Comparison of ENCODE assay signal across 19 cellular contexts in the genomic region with DNA sequence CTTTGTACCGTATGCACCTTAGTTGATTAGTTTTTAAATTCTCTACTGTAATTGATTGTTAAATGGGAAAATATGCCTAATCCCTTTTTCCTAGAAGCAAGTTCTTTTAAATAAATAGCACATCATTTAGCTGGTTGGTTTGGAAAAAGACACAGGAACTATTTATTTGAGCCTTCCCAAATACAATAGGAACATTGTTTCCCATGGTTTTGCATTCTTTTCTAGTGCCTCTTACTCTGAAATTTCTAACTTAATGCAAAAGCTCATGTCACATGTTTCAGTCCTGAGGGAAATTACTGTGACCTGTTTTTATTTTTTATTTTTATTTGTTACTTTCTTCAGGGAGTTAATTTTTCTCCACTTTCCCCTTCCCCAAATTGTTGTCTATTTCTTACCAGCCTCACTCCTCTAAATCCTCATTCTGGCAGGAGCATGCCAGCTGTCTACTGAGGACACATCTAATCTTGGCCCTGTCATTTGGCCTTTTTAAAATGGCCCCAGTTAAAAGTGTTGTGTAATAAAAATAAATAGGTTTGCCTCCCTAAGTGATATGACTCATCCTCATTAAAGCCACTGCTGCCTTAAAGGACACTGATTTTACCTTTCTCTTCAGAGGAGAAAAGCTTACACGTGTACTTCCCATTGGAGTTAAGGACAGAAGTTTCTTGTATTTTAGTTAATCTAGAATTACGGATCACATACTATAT.
A peak's percentile ranks its signal among the peaks of the same experiment; 100 is the strongest.
DNase-seq lines count a peak whose midpoint lies in the region; ATAC-seq and TF ChIP-seq lines count a peak whose summit lies in the region.
"Had no signal": no experiment of that assay in that cellular context is flagged by ENCODE, and none has a peak within 500 bp of the region (broad histone marks: within the 10 kb centered on the region; RNA-seq: fewer than 3 reads in every experiment).

No MANE protein-coding gene starts in this region.

- DNase-seq in DMS53 treated with DMSO at 0.1 percent for 48 hours (lab: John Stamatoyannopoulos, UW; ENCODE audit: unreplicated experiment) = peak; percentile 31
- DNase-seq in LHCN-M2 (ENCODE audit: low read depth) = peak; percentile 23
- no peak for DNase-seq in endothelial cell (ENCODE audit: low spot score)
- no peak for DNase-seq in neural progenitor cell (ENCODE audit: low spot score)
- no peak for DNase-seq in erythroblast (lab: John Stamatoyannopoulos, UW)
- DNase-seq in kidney glomerular epithelial cell (lab: John Stamatoyannopoulos, UW) = no peak
- DNase-seq: activated CD8-positive, alpha-beta memory T cell treated with anti-CD3 and anti-CD28 coated beads for 24 hours; cerebellar nuclear complex; GF-D8; GOT3; NCI-H1105; NCI-H2107; SHP77 treated with DMSO at 0.1 percent for 48 hours; small intestine; T-helper 2 cell; testis had no signal

- H2AFZ ChIP-seq in neural progenitor cell (replicated peaks) = peak overlapping the region; percentile 22

- H3K79me2 ChIP-seq in neural progenitor cell (ENCODE audit: low read depth) = no peaks in the 10 kb centered on the region

- H3K4me1 ChIP-seq in neural progenitor cell = peaks cover 26% of the 10 kb centered on the region
- H3K4me1 ChIP-seq: testis had no signal

- H3K9me3 ChIP-seq in neural progenitor cell (ENCODE audit: low read depth) = no peaks in the 10 kb centered on the region
- H3K9me3 ChIP-seq: testis had no signal

- H3K4me3 ChIP-seq in neural progenitor cell = no peak overlapping the region
- H3K4me3 ChIP-seq: testis had no signal

- no peak for TF ChIP-seq CTCF in endothelial cell (IDR thresholded peaks at IDR 0.05; ENCODE audit: unreplicated experiment)
- no peak for TF ChIP-seq CTCF in neural progenitor cell (IDR thresholded peaks at IDR 0.05)

- peak overlapping the region; percentile 24 for H3K27ac ChIP-seq in neural progenitor cell
- H3K27ac ChIP-seq: HL-60, testis had no signal

- H3K4me2 ChIP-seq in neural progenitor cell = no peak overlapping the region

- H3K4me3 Mint-ChIP-seq in endothelial cell (ENCODE audit: unreplicated experiment) = no peak overlapping the region
- H3K4me3 Mint-ChIP-seq in neural progenitor cell = no peak overlapping the region
- H3K4me3 Mint-ChIP-seq: activated T-helper 1 cell treated with anti-CD3 and anti-CD28 coated beads, Interleukin-12 subunit alpha, Interleukin-12 subunit beta, Interleukin-2, Interleukin-4 antibody, amounts not matched to agents 30 ng/mL and 10 ng/mL and 1 ng/mL, durations not matched to agents 14 hours and 24 hours and 36 hours had no signal

- no peaks in the 10 kb centered on the region for H3K27me3 ChIP-seq in neural progenitor cell
- H3K27me3 ChIP-seq: testis had no signal

- H3K9me3 Mint-ChIP-seq in endothelial cell (ENCODE audit: unreplicated experiment) = no peaks in the 10 kb centered on the region
- no peaks in the 10 kb centered on the region for H3K9me3 Mint-ChIP-seq in neural progenitor cell
- H3K9me3 Mint-ChIP-seq: activated T-helper 1 cell treated with anti-CD3 and anti-CD28 coated beads, Interleukin-12 subunit alpha, Interleukin-12 subunit beta, Interleukin-2, Interleukin-4 antibody, amounts not matched to agents 30 ng/mL and 10 ng/mL and 1 ng/mL, durations not matched to agents 14 hours and 24 hours and 36 hours had no signal

- ATAC-seq in GM19324 (IDR thresholded peaks at IDR 0.05; ENCODE audit: low FRiP score, unreplicated experiment) = no peak

- H3K36me3 Mint-ChIP-seq in endothelial cell (ENCODE audit: low read depth, unreplicated experiment) (no peaks in the 10 kb centered on the region), neural progenitor cell (no peaks in the 10 kb centered on the region)

- H4K20me1 ChIP-seq in neural progenitor cell (ENCODE audit: low read depth) = no peaks in the 10 kb centered on the region

- H3K36me3 ChIP-seq in neural progenitor cell = no peaks in the 10 kb centered on the region

- no peak overlapping the region for H3K9ac ChIP-seq in neural progenitor cell

- no peaks in the 10 kb centered on the region for H3K27me3 Mint-ChIP-seq in endothelial cell (ENCODE audit: unreplicated experiment)
- no peaks in the 10 kb centered on the region for H3K27me3 Mint-ChIP-seq in neural progenitor cell (ENCODE audit: insufficient read depth, low read depth)

- H3F3A ChIP-seq in neural progenitor cell (ENCODE audit: low read depth) = peaks cover 5% of the 10 kb centered on the region

- H3K4me1 Mint-ChIP-seq in endothelial cell (ENCODE audit: unreplicated experiment) = peaks cover 4% of the 10 kb centered on the region
- no peaks in the 10 kb centered on the region for H3K4me1 Mint-ChIP-seq in neural progenitor cell

- H3K27ac Mint-ChIP-seq in endothelial cell (ENCODE audit: unreplicated experiment) (peak overlapping the region; percentile 4), neural progenitor cell (no peak overlapping the region)
- H3K27ac Mint-ChIP-seq: activated T-helper 1 cell treated with anti-CD3 and anti-CD28 coated beads, Interleukin-12 subunit alpha, Interleukin-12 subunit beta, Interleukin-2, Interleukin-4 antibody, amounts not matched to agents 30 ng/mL and 10 ng/mL and 1 ng/mL, durations not matched to agents 14 hours and 24 hours and 36 hours had no signal

- TF ChIP-seq POLR2A in erythroblast (IDR thresholded peaks at IDR 0.05; ENCODE audit: low read length) = no peak

Comparison
In these comparisons a context has a peak if more than half of its experiments do, and no peak if none do; other contexts are left out.
1. DNase-seq: peak in DMS53 treated with DMSO at 0.1 percent for 48 hours (single experiment) and LHCN-M2 (single experiment); none in endothelial cell (single experiment), neural progenitor cell (single experiment), erythroblast (0 of 2) and kidney glomerular epithelial cell (single experiment).